In genomic region chr4:145709843-145710242, GRCh38 we compare ENCODE assay signal across 10 cellular contexts. TPM values are rescaled to one million over a fixed set of nuclear protein-coding genes. Genes with fewer than 3 reads are reported as not detected.
DNase-seq lines count a peak whose midpoint lies in the region; ATAC-seq and TF ChIP-seq lines count a peak whose summit lies in the region.
"Had no signal": no experiment of that assay in that cellular context is flagged by ENCODE, and none has a peak within 500 bp of the region (broad histone marks: within the 10 kb centered on the region; RNA-seq: fewer than 3 reads in every experiment).

No MANE protein-coding gene starts in this region.

- H4K20me1 ChIP-seq in Karpas-422 (ENCODE audit: insufficient read depth, low read depth, low read length): no peaks in the 10 kb centered on the region

- H3K9me2 ChIP-seq in Karpas-422 (replicated peaks; ENCODE audit: insufficient read depth, low read length): 0 out of 2 replicates have a peak, but pooled peaks cover 3% of the 10 kb centered on the region

- peak; percentile 88 for ATAC-seq in GM21619 (IDR thresholded peaks at IDR 0.05; ENCODE audit: unreplicated experiment)
- ATAC-seq: HepG2 had no signal

- no peaks in the 10 kb centered on the region; the same call in 1 of the 2 replicates for H3K36me3 ChIP-seq in Karpas-422 (ENCODE audit: insufficient read depth, low read length)

- H2AFZ ChIP-seq in Karpas-422 (ENCODE audit: low read length): no peak overlapping the region

- no peaks in the 10 kb centered on the region for H3K4me1 ChIP-seq in Karpas-422 (ENCODE audit: low read length)

- peaks cover 13% of the 10 kb centered on the region for H3K9me3 ChIP-seq in Karpas-422 (ENCODE audit: low read length)

- no peak overlapping the region for H3K27ac ChIP-seq in Karpas-422 (ENCODE audit: low read length)

- H3K9ac ChIP-seq in Karpas-422 (ENCODE audit: low read length): no peak overlapping the region

- no peak overlapping the region for H3K4me2 ChIP-seq in Karpas-422 (ENCODE audit: low read depth, low read length, poor library complexity, severe bottlenecking)

- DNase-seq in DMS79 treated with DMSO at 0.1 percent for 48 hours (lab: John Stamatoyannopoulos, UW): peak; percentile 62
- peak; percentile 65 for DNase-seq in NCI-H1105 treated with DMSO at 0.1 percent for 48 hours (lab: John Stamatoyannopoulos, UW)
- peak; percentile 86 to 91 for DNase-seq in foreskin fibroblast
- DNase-seq in LoVo (ENCODE audit: low spot score): no peak
- no peak for DNase-seq in A172 (ENCODE audit: low spot score)
- no peak for DNase-seq in Karpas-422
- no peak for DNase-seq in stimulated activated CD4-positive, alpha-beta T cell treated with anti-CD3 and anti-CD28 coated beads, Interleukin-4, amount 100 ng/mL, for 24 hours
- DNase-seq: cerebellar nuclear complex had no signal

- no peak overlapping the region for H3K4me3 ChIP-seq in foreskin fibroblast (ENCODE audit: low read depth in 1 of 2, low read length in 2 of 2)
- H3K4me3 ChIP-seq in Karpas-422 (ENCODE audit: low read length): no peak overlapping the region

- TF ChIP-seq CTCF in foreskin fibroblast (IDR thresholded peaks at IDR 0.05; ENCODE audit: low read depth, low read length): no peak

- H3K79me2 ChIP-seq in Karpas-422 (ENCODE audit: low read length): no peaks in the 10 kb centered on the region

- H3K27me3 ChIP-seq in Karpas-422 (ENCODE audit: low read length): 0 out of 2 replicates have a peak, but pooled peaks cover 3% of the 10 kb centered on the region

RNA-seq across cellular contexts. Expression of gene C4orf51, which starts 29.9 kb away (rescaled TPM):
- not detected in 2 replicates for total RNA-seq in A172 (2014; rRNA removed; shearing (Covaris generic))
- total RNA-seq in Karpas-422 (2014; rRNA removed; shearing (Covaris generic); ENCODE audit: low replicate concordance): not detected in 2 replicates
- total RNA-seq: HepG2 had no signal

Comparison
In these comparisons a context has a peak if more than half of its experiments do, and no peak if none do; other contexts are left out.
1. DNase-seq: peak in DMS79 treated with DMSO at 0.1 percent for 48 hours (single experiment), NCI-H1105 treated with DMSO at 0.1 percent for 48 hours (single experiment) and foreskin fibroblast (2 of 2); none in LoVo (single experiment), A172 (single experiment), Karpas-422 (single experiment) and stimulated activated CD4-positive, alpha-beta T cell treated with anti-CD3 and anti-CD28 coated beads, Interleukin-4, amount 100 ng/mL, for 24 hours (single experiment).